ENCODE assay signal across 10 cellular contexts in the genomic region with DNA sequence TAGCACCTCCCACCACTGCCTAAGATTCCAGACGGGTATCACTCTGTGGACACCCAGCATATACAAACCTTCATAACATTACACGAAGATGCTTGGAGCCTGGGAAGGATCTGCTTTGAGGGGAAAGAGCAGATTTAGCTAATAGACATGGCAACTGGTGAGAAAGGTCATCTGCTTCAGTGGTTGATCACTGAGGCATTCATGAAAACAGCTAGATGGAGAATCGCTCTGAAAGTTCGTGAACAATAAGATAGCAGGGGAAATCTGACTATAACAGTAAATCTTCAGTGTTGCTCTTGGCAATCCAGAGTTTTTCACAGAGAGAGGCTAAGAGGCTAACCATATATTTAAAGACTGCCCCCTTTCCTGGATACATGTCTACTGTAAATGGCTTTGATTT.
A peak's percentile ranks its signal among the peaks of the same experiment; 100 is the strongest.
DNase-seq lines count a peak whose midpoint lies in the region; ATAC-seq, FAIRE-seq and TF ChIP-seq lines count a peak whose summit lies in the region.
"Had no signal": no experiment of that assay in that cellular context is flagged by ENCODE, and none has a peak within 500 bp of the region (broad histone marks: within the 10 kb centered on the region; RNA-seq: fewer than 3 reads in every experiment).

No MANE protein-coding gene starts in this region.

- H3K27me3 Mint-ChIP-seq in neural progenitor cell (ENCODE audit: insufficient read depth, low read depth) = no peaks in the 10 kb centered on the region

- H3K4me1 ChIP-seq in neural progenitor cell = peaks cover 22% of the 10 kb centered on the region
- H3K4me1 ChIP-seq in pancreas = no peaks in the 10 kb centered on the region
- no peaks in the 10 kb centered on the region for H3K4me1 ChIP-seq in gastroesophageal sphincter

- H3K27ac ChIP-seq in neural progenitor cell = no peak overlapping the region
- no peak overlapping the region for H3K27ac ChIP-seq in pancreas
- no peak overlapping the region for H3K27ac ChIP-seq in gastroesophageal sphincter
- H3K27ac ChIP-seq: thoracic aorta had no signal

- H3K9me3 ChIP-seq in neural progenitor cell (ENCODE audit: low read depth) (no peaks in the 10 kb centered on the region), pancreas (no peaks in the 10 kb centered on the region), gastroesophageal sphincter (no peaks in the 10 kb centered on the region)
- H3K9me3 ChIP-seq: thoracic aorta had no signal

- no peak for TF ChIP-seq POLR2A in gastroesophageal sphincter (IDR thresholded peaks at IDR 0.05)

- FAIRE-seq in pancreas (lab: Jason Lieb, UNC) = no peak

- 70 to 88% methylated on average over 4 of the region's 4 CpGs for WGBS in pancreas, 2 donors
- WGBS in gastroesophageal sphincter (ENCODE audit: low coverage in 1 of 2), 2 donors = 71 to 90% methylated on average over 3 of the region's 4 CpGs

- no peak overlapping the region for H3K4me3 ChIP-seq in neural progenitor cell
- H3K4me3 ChIP-seq in pancreas = no peak overlapping the region
- no peak overlapping the region for H3K4me3 ChIP-seq in gastroesophageal sphincter
- H3K4me3 ChIP-seq: thoracic aorta had no signal

- H3K36me3 Mint-ChIP-seq in neural progenitor cell = no peaks in the 10 kb centered on the region

- no peaks in the 10 kb centered on the region for H3K36me3 ChIP-seq in neural progenitor cell
- H3K36me3 ChIP-seq in pancreas = no peaks in the 10 kb centered on the region
- H3K36me3 ChIP-seq in gastroesophageal sphincter = peaks cover 0 to 7% of the 10 kb centered on the region in 2 donors
- H3K36me3 ChIP-seq: thoracic aorta had no signal

- no peaks in the 10 kb centered on the region for H3F3A ChIP-seq in neural progenitor cell (ENCODE audit: low read depth)

- peak overlapping the region; percentile 78 for H3K27ac Mint-ChIP-seq in neural progenitor cell

- DNase-seq in neural progenitor cell (ENCODE audit: low spot score) (no peak), NCI-H345 (lab: John Stamatoyannopoulos, UW) (no peak), pancreas (no peak), HUDEP-2 (lab: John Stamatoyannopoulos, UW; ENCODE audit: unreplicated experiment in 76 of 76) (no peak)
- DNase-seq: NCI-H748 treated with DMSO at 0.1 percent for 48 hours had no signal

- ATAC-seq in GM18909 (IDR thresholded peaks at IDR 0.05; ENCODE audit: poor library complexity, unreplicated experiment) = peak; percentile 28
- peak; percentile 40 for ATAC-seq in GM21825 (IDR thresholded peaks at IDR 0.05; ENCODE audit: unreplicated experiment)
- ATAC-seq in HG03520 (IDR thresholded peaks at IDR 0.05; ENCODE audit: unreplicated experiment) = peak; percentile 32
- no peak for ATAC-seq in pancreas
- ATAC-seq in gastroesophageal sphincter = no peak

- no peaks in the 10 kb centered on the region for H4K20me1 ChIP-seq in neural progenitor cell (ENCODE audit: low read depth)

- no peaks in the 10 kb centered on the region for H3K79me2 ChIP-seq in neural progenitor cell (ENCODE audit: low read depth)

- no peak for TF ChIP-seq EP300 in gastroesophageal sphincter (IDR thresholded peaks at IDR 0.05)

- TF ChIP-seq CTCF in neural progenitor cell (IDR thresholded peaks at IDR 0.05) = no peak
- TF ChIP-seq CTCF in pancreas (IDR thresholded peaks at IDR 0.05) = no peak
- no peak for TF ChIP-seq CTCF in gastroesophageal sphincter (IDR thresholded peaks at IDR 0.05)

- no peak overlapping the region for H3K9ac ChIP-seq in neural progenitor cell

- no peak overlapping the region for H2AFZ ChIP-seq in neural progenitor cell (replicated peaks)

- no peak overlapping the region for H3K4me2 ChIP-seq in neural progenitor cell

- H3K27me3 ChIP-seq in neural progenitor cell (no peaks in the 10 kb centered on the region), pancreas (no peaks in the 10 kb centered on the region), gastroesophageal sphincter (no peaks in the 10 kb centered on the region)

- no peaks in the 10 kb centered on the region for H3K9me3 Mint-ChIP-seq in neural progenitor cell

- H3K4me1 Mint-ChIP-seq in neural progenitor cell = peaks cover 49% of the 10 kb centered on the region

- intact Hi-C loops in pancreas (cut with DNase I) = no loop called here

- H3K4me3 Mint-ChIP-seq in neural progenitor cell = no peak overlapping the region

Comparison
In these comparisons a context has a peak if more than half of its experiments do, and no peak if none do; other contexts are left out.
1. ATAC-seq: peak in GM18909 (single experiment), GM21825 (single experiment) and HG03520 (single experiment); none in pancreas (0 of 4) and gastroesophageal sphincter (single experiment).